In genomic region chr12:57515934-57516541, GRCh38 we compare ENCODE assay signal across 1 cellular context.
TF ChIP-seq lines count a peak whose summit lies in the region.

No MANE protein-coding gene starts in this region.

TF ChIP-seq in K562, 482 proteins besides CTCF, POLR2A, EP300 and RAD21 (continues in another document):
- 0 out of 2 replicates have a peak, but pooled peaks have one; percentile 19 for TF ChIP-seq ZKSCAN8 (CRISPR knock-in tag; IDR thresholded peaks at IDR 0.05)
- TF ChIP-seq RBM14 (IDR thresholded peaks at IDR 0.05; ENCODE audit: borderline replicate concordance, insufficient read depth, low read depth, low read length), result no peak
- TF ChIP-seq NCOA4 (IDR thresholded peaks at IDR 0.05; ENCODE audit: partially characterized antibody), result peak; percentile 28
- TF ChIP-seq SPI1 (IDR thresholded peaks at IDR 0.05; ENCODE audit: borderline replicate concordance, low read depth, low read length), result peak; percentile 80; the same call in 1 of the 2 replicates
- no peak; the same call in 1 of the 2 replicates for TF ChIP-seq ZNF239 (CRISPR knock-in tag; IDR thresholded peaks at IDR 0.05)
- TF ChIP-seq, protein P1, sequence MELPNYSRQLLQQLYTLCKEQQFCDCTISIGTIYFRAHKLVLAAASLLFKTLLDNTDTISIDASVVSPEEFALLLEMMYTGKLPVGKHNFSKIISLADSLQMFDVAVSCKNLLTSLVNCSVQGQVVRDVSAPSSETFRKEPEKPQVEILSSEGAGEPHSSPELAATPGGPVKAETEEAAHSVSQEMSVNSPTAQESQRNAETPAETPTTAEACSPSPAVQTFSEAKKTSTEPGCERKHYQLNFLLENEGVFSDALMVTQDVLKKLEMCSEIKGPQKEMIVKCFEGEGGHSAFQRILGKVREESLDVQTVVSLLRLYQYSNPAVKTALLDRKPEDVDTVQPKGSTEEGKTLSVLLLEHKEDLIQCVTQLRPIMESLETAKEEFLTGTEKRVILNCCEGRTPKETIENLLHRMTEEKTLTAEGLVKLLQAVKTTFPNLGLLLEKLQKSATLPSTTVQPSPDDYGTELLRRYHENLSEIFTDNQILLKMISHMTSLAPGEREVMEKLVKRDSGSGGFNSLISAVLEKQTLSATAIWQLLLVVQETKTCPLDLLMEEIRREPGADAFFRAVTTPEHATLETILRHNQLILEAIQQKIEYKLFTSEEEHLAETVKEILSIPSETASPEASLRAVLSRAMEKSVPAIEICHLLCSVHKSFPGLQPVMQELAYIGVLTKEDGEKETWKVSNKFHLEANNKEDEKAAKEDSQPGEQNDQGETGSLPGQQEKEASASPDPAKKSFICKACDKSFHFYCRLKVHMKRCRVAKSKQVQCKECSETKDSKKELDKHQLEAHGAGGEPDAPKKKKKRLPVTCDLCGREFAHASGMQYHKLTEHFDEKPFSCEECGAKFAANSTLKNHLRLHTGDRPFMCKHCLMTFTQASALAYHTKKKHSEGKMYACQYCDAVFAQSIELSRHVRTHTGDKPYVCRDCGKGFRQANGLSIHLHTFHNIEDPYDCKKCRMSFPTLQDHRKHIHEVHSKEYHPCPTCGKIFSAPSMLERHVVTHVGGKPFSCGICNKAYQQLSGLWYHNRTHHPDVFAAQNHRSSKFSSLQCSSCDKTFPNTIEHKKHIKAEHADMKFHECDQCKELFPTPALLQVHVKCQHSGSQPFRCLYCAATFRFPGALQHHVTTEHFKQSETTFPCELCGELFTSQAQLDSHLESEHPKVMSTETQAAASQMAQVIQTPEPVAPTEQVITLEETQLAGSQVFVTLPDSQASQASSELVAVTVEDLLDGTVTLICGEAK (IDR thresholded peaks at IDR 0.05), result peak; percentile 63
- TF ChIP-seq, protein P1 (CRISPR knock-in tag; IDR thresholded peaks at IDR 0.05), result no peak
- 0 out of 2 replicates have a peak, but pooled peaks have one; percentile 9 for TF ChIP-seq STAT5A (IDR thresholded peaks at IDR 0.05; ENCODE audit: borderline replicate concordance, low read length)
- peak; percentile 79 for TF ChIP-seq HBP1 (CRISPR knock-in tag; IDR thresholded peaks at IDR 0.05)
- TF ChIP-seq SRF (CRISPR knock-in tag; IDR thresholded peaks at IDR 0.05), result peak in 1 of 2 experiments; percentile 29; a peak in 2 of 4 replicates
- peak; percentile 20 for TF ChIP-seq SIRT6 (IDR thresholded peaks at IDR 0.05; ENCODE audit: low read depth, low read length)
- no peak for TF ChIP-seq PTBP1 (IDR thresholded peaks at IDR 0.05; ENCODE audit: low read depth, low read length)
- TF ChIP-seq TFAP4 (CRISPR knock-in tag; IDR thresholded peaks at IDR 0.05; ENCODE audit: borderline replicate concordance), result no peak
- TF ChIP-seq FOXJ2 (tag; IDR thresholded peaks at IDR 0.05), result 0 out of 2 replicates have a peak, but pooled peaks have one; percentile 16
- TF ChIP-seq LEF1 (IDR thresholded peaks at IDR 0.05), result 0 out of 2 replicates have a peak, but pooled peaks have one; percentile 16
- TF ChIP-seq SNIP1 (IDR thresholded peaks at IDR 0.05; ENCODE audit: low read depth), result 0 out of 2 replicates have a peak, but pooled peaks have one; percentile 40
- 0 out of 2 replicates have a peak, but pooled peaks have one; percentile 28 for TF ChIP-seq NFRKB (IDR thresholded peaks at IDR 0.05; ENCODE audit: low read depth)
- peak; percentile 15 for TF ChIP-seq POLR2AphosphoS5 (IDR thresholded peaks at IDR 0.05; ENCODE audit: control insufficient read depth, insufficient read depth, low read depth, low read length)
- peak; percentile 37; the same call in 1 of the 2 replicates for TF ChIP-seq TSHZ1 (CRISPR knock-in tag; IDR thresholded peaks at IDR 0.05)
- TF ChIP-seq MLLT1 (IDR thresholded peaks at IDR 0.05), result peak in 1 of 2 experiments; percentile 39; a peak in 3 of 4 replicates
- TF ChIP-seq ZNF444 (CRISPR knock-in tag; IDR thresholded peaks at IDR 0.05), result no peak
- TF ChIP-seq CBX3 (IDR thresholded peaks at IDR 0.05; ENCODE audit: borderline replicate concordance in 1 of 2, low read length in 2 of 2), result peak in 1 of 2 experiments; percentile 27; a peak in 1 of 3 replicates
- peak; percentile 24; the same call in 1 of the 2 replicates for TF ChIP-seq MTA1 (IDR thresholded peaks at IDR 0.05; ENCODE audit: borderline replicate concordance)
- peak in 1 of 2 experiments; percentile 33; a peak in 1 of 4 replicates for TF ChIP-seq BCLAF1 (IDR thresholded peaks at IDR 0.05; ENCODE audit: borderline replicate concordance in 1 of 2, control insufficient read depth in 1 of 2, low read depth in 2 of 2, low read length in 1 of 2)
- TF ChIP-seq, protein P2, sequence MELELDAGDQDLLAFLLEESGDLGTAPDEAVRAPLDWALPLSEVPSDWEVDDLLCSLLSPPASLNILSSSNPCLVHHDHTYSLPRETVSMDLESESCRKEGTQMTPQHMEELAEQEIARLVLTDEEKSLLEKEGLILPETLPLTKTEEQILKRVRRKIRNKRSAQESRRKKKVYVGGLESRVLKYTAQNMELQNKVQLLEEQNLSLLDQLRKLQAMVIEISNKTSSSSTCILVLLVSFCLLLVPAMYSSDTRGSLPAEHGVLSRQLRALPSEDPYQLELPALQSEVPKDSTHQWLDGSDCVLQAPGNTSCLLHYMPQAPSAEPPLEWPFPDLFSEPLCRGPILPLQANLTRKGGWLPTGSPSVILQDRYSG (tag; conservative IDR thresholded peaks at IDR 0.05; ENCODE audit: low read depth), result no peak
- TF ChIP-seq FOXA3 (CRISPR knock-in tag; conservative IDR thresholded peaks at IDR 0.05 in 1 of 2, IDR thresholded peaks at IDR 0.05 in 1 of 2), result 0 out of 4 replicates have a peak, but pooled peaks of 1 of the 2 experiments have one; percentile 23
- peak; percentile 88 for TF ChIP-seq OTX1 (CRISPR knock-in tag; IDR thresholded peaks at IDR 0.05)
- peak; percentile 80 for TF ChIP-seq CTBP1 (IDR thresholded peaks at IDR 0.05; ENCODE audit: borderline replicate concordance)
- TF ChIP-seq, protein P3, sequence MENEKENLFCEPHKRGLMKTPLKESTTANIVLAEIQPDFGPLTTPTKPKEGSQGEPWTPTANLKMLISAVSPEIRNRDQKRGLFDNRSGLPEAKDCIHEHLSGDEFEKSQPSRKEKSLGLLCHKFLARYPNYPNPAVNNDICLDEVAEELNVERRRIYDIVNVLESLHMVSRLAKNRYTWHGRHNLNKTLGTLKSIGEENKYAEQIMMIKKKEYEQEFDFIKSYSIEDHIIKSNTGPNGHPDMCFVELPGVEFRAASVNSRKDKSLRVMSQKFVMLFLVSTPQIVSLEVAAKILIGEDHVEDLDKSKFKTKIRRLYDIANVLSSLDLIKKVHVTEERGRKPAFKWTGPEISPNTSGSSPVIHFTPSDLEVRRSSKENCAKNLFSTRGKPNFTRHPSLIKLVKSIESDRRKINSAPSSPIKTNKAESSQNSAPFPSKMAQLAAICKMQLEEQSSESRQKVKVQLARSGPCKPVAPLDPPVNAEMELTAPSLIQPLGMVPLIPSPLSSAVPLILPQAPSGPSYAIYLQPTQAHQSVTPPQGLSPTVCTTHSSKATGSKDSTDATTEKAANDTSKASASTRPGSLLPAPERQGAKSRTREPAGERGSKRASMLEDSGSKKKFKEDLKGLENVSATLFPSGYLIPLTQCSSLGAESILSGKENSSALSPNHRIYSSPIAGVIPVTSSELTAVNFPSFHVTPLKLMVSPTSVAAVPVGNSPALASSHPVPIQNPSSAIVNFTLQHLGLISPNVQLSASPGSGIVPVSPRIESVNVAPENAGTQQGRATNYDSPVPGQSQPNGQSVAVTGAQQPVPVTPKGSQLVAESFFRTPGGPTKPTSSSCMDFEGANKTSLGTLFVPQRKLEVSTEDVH (IDR thresholded peaks at IDR 0.05; ENCODE audit: low read depth, partially characterized antibody), result peak; percentile 79
- peak; percentile 44; the same call in 1 of the 2 replicates for TF ChIP-seq ZNF41 (CRISPR knock-in tag; conservative IDR thresholded peaks at IDR 0.05)
